ENCODE assay signal across 16 cellular contexts in genomic region chrX:19046343-19047215, GRCh38.
DNase-seq lines count a peak whose midpoint lies in the region; ATAC-seq and TF ChIP-seq lines count a peak whose summit lies in the region.
"Had no signal": no experiment of that assay in that cellular context is flagged by ENCODE, and none has a peak within 500 bp of the region (broad histone marks: within the 10 kb centered on the region; RNA-seq: fewer than 3 reads in every experiment).

No MANE protein-coding gene starts in this region.

- TF ChIP-seq CTCF in astrocyte of the spinal cord (IDR thresholded peaks at IDR 0.05; ENCODE audit: low read depth, low read length) (no peak), left lung (IDR thresholded peaks at IDR 0.05) (no peak), colonic mucosa (IDR thresholded peaks at IDR 0.05) (no peak)

- H3K4me3 ChIP-seq in astrocyte of the spinal cord (ENCODE audit: low read depth, low read length) (no peak overlapping the region), left lung (no peak overlapping the region), colonic mucosa (no peak overlapping the region)

- H3K4me1 ChIP-seq in left lung (no peaks in the 10 kb centered on the region), colonic mucosa (no peaks in the 10 kb centered on the region)

- H3K27me3 ChIP-seq in left lung (no peaks in the 10 kb centered on the region), colonic mucosa (no peaks in the 10 kb centered on the region)

- DNase-seq in Caki2 (ENCODE audit: low read depth): peak; percentile 67
- peak; percentile 8 for DNase-seq in KBM-7
- peak; percentile 35 for DNase-seq in astrocyte of the spinal cord (ENCODE audit: low read depth, low spot score)
- no peak for DNase-seq in left lung
- no peak for DNase-seq in retina
- DNase-seq in colonic mucosa: no peak
- DNase-seq: activated CD4-positive, alpha-beta T cell treated with anti-CD3 and anti-CD28 coated beads, Interleukin-2, amount 50 U/mL, for 48 hours; CD4-positive, CD25-positive, alpha-beta regulatory T cell; effector CD4-positive, alpha-beta T cell; kidney; NCI-H1105; NCI-H510A treated with DMSO at 0.1 percent for 48 hours; stimulated activated CD4-positive, alpha-beta T cell treated with anti-CD3 and anti-CD28 coated beads, Interleukin-4, amount 100 ng/mL, for 1 hour had no signal

- peak; percentile 85 for ATAC-seq in left lung
- ATAC-seq in HG03354 (IDR thresholded peaks at IDR 0.05; ENCODE audit: poor library complexity, severe bottlenecking, unreplicated experiment): no peak
- ATAC-seq in HG03039 (IDR thresholded peaks at IDR 0.05; ENCODE audit: unreplicated experiment): no peak
- ATAC-seq: activated T-helper 17 cell treated with anti-CD3 and anti-CD28 coated beads, Interleukin-2, amount 50 U/mL, for 72 hours had no signal

- H3K27ac ChIP-seq in left lung (no peak overlapping the region), colonic mucosa (no peak overlapping the region)

- intact Hi-C loops in left lung (cut with DNase I) (no loop called here), colonic mucosa (cut with DNase I) (no loop called here)

- H3K9me3 ChIP-seq in left lung (no peaks in the 10 kb centered on the region), colonic mucosa (no peaks in the 10 kb centered on the region)

- H3K36me3 ChIP-seq in left lung: no peaks in the 10 kb centered on the region
- H3K36me3 ChIP-seq in colonic mucosa: no peaks in the 10 kb centered on the region

- no peak overlapping the region for H3K9ac ChIP-seq in colonic mucosa (ENCODE audit: low read depth in 2 of 2, low read length in 2 of 2)

- in situ Hi-C loops in Caki2 (cut with HindIII; ENCODE audit: low pct_unique_long_range_greater_than_20kb, low sequenced_read_pairs): no loop called here
- in situ Hi-C loops in KBM-7 (cut with MboI; ENCODE audit: low pct_unique_long_range_greater_than_20kb, low sequenced_read_pairs): no loop called here
- in situ Hi-C loops in astrocyte of the spinal cord (cut with HindIII; ENCODE audit: low sequenced_read_pairs): no loop called here

Comparison
In these comparisons a context has a peak if more than half of its experiments do, and no peak if none do; other contexts are left out.
1. DNase-seq: peak in Caki2 (single experiment), KBM-7 (single experiment) and astrocyte of the spinal cord (single experiment); none in left lung (0 of 2), retina (single experiment) and colonic mucosa (single experiment).